13 cellular contexts compared by ENCODE assay signal in the genomic region with DNA sequence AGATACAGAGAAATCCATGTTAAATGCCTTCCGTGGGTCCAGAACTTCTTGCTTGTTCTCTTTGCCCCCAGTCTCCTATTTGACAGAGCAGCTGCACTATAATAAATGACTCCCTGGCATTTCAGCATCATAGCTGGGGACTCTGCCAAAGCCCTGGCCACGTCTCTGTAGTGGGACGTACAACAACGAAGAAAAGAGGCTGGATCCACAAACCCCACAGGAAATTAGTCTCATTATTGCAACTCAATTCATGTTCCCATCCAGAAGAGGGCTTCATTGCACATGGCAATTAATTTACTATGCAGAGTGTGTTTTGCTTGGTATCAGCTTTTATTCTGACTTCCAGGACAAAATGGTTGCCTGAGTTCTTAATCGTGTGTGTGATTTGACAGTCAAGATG.
DNase-seq lines count a peak whose midpoint lies in the region; TF ChIP-seq lines count a peak whose summit lies in the region.
"Had no signal": no experiment of that assay in that cellular context is flagged by ENCODE, and none has a peak within 500 bp of the region (broad histone marks: within the 10 kb centered on the region; RNA-seq: fewer than 3 reads in every experiment).

No MANE protein-coding gene starts in this region.

- intact Hi-C loops in PC-9 (cut with micrococcal nuclease; ENCODE audit: unreplicated experiment), result no loop called here

- POLR2A ChIA-PET in PC-9 (lab: Charles Lee; ENCODE audit: unreplicated experiment), result no interaction called here

- H4K20me1 ChIP-seq in PC-9 (ENCODE audit: insufficient read depth), result no peaks in the 10 kb centered on the region

- no peaks in the 10 kb centered on the region for H3K36me3 ChIP-seq in ACC112 (ENCODE audit: insufficient read depth, low read length)
- H3K36me3 ChIP-seq in PC-9 (ENCODE audit: low read depth), result no peaks in the 10 kb centered on the region

- H3F3A ChIP-seq in PC-9 (ENCODE audit: insufficient read depth, low read depth), result no peaks in the 10 kb centered on the region

- H3K27ac ChIP-seq in ACC112 (ENCODE audit: low read depth, low read length) (no peak overlapping the region), PC-9 (no peak overlapping the region)
- H3K27ac ChIP-seq: epithelial cell of prostate had no signal

- H3K79me2 ChIP-seq in ACC112 (ENCODE audit: control insufficient read depth, insufficient read depth, low read length, unreplicated experiment), result no peaks in the 10 kb centered on the region
- H3K79me2 ChIP-seq in PC-9 (ENCODE audit: low read depth), result no peaks in the 10 kb centered on the region

- no peaks in the 10 kb centered on the region for H3K9me2 ChIP-seq in PC-9 (ENCODE audit: insufficient read depth)

- peak; percentile 3 for DNase-seq in HT-29 (ENCODE audit: low spot score)
- DNase-seq in cardiac fibroblast (ENCODE audit: low read depth in 2 of 2), result peak; percentile 80 to 94
- peak; percentile 17 for DNase-seq in left kidney (ENCODE audit: low read depth, low spot score)
- no peak for DNase-seq in GM20000 (ENCODE audit: low spot score)
- no peak for DNase-seq in SW480 (ENCODE audit: low spot score)
- no peak for DNase-seq in stimulated activated CD4-positive, alpha-beta T cell treated with anti-CD3 and anti-CD28 coated beads, Interleukin-15, amount 100 ng/mL, for 24 hours
- DNase-seq in PC-9, result no peak
- DNase-seq: activated CD4-positive, alpha-beta memory T cell treated with anti-CD3 and anti-CD28 coated beads for 36 hours; CD4-positive, CD25-positive, alpha-beta regulatory T cell; NCI-H446 treated with DMSO at 0.1 percent for 48 hours had no signal

- TF ChIP-seq CTCF in cardiac fibroblast (IDR thresholded peaks at IDR 0.05; ENCODE audit: low read depth, low read length) (peak; percentile 40), GM20000 (IDR thresholded peaks at IDR 0.05; ENCODE audit: extremely low read depth, missing control alignments) (no peak), PC-9 (conservative IDR thresholded peaks at IDR 0.05) (no peak)

- no peak overlapping the region for H3K4me2 ChIP-seq in PC-9

- H3K4me3 ChIP-seq in ACC112 (ENCODE audit: low read depth, low read length) (0 out of 2 replicates have a peak overlapping the region, but pooled peaks have one; percentile 2), cardiac fibroblast (replicated peaks in 1 of 2; ENCODE audit: low read depth in 2 of 2, low read length in 2 of 2) (no peak overlapping the region), PC-9 (no peak overlapping the region)
- H3K4me3 ChIP-seq: GM12878 had no signal

- H3K27me3 ChIP-seq in ACC112 (ENCODE audit: insufficient read depth, low read length) (no peaks in the 10 kb centered on the region), PC-9 (ENCODE audit: insufficient read depth, low read depth) (no peaks in the 10 kb centered on the region)

- H3K4me1 ChIP-seq in ACC112 (ENCODE audit: control insufficient read depth, insufficient read depth, low read length, unreplicated experiment) (no peaks in the 10 kb centered on the region), PC-9 (replicated peaks; ENCODE audit: insufficient read depth) (no peaks in the 10 kb centered on the region)

- CTCF ChIA-PET in PC-9 (lab: Charles Lee), result no interaction called here

- no peaks in the 10 kb centered on the region for H3K9me3 ChIP-seq in PC-9 (ENCODE audit: insufficient read depth, low read depth)

- BruUV-seq in PC-9 (replicated peaks; lab: Mats Ljungman, UMichigan), result no TSS peak

- no peak overlapping the region for H2AFZ ChIP-seq in ACC112 (ENCODE audit: low read length, unreplicated experiment)
- H2AFZ ChIP-seq in PC-9, result no peak overlapping the region

Comparison
In these comparisons a context has a peak if more than half of its experiments do, and no peak if none do; other contexts are left out.
1. DNase-seq: peak in HT-29 (single experiment), cardiac fibroblast (2 of 2) and left kidney (single experiment); none in GM20000 (single experiment), SW480 (single experiment), stimulated activated CD4-positive, alpha-beta T cell treated with anti-CD3 and anti-CD28 coated beads, Interleukin-15, amount 100 ng/mL, for 24 hours (single experiment) and PC-9 (0 of 2).